Comparison of ENCODE assay signal across 8 cellular contexts in genomic region chr2:179129574-179130238, GRCh38.
A peak's percentile ranks its signal among the peaks of the same experiment; 100 is the strongest.
DNase-seq lines count a peak whose midpoint lies in the region; ATAC-seq and TF ChIP-seq lines count a peak whose summit lies in the region.

No MANE protein-coding gene starts in this region.

- no peak overlapping the region for H3K4me3 ChIP-seq in heart left ventricle
- H3K4me3 ChIP-seq in uterus: no peak overlapping the region

- WGBS in heart left ventricle, 4 donors: 68 to 87% (median 81%) methylated on average over 1 of the region's 1 CpG

- CTCF ChIA-PET in CD4-positive, alpha-beta T cell (lab: Charles Lee): interaction anchor here (0.9 to 2.1 kb wide), 3 partner anchors 210 to 247 kb away, joined by 3 to 18 read pairs (median 3); no protein-coding TSS in a partner anchor

- H3K4me1 ChIP-seq in heart left ventricle: peaks cover 0 to 3% (median 0%) of the 10 kb centered on the region in 12 donors
- H3K4me1 ChIP-seq in uterus: peaks cover 0 to 3% of the 10 kb centered on the region in 2 donors

- H3K36me3 ChIP-seq in heart left ventricle: peaks cover 0 to 23% (median 0%) of the 10 kb centered on the region in 9 donors
- no peaks in the 10 kb centered on the region for H3K36me3 ChIP-seq in uterus

- ATAC-seq in CD4-positive, alpha-beta T cell (ENCODE audit: poor library complexity): peak; percentile 41
- ATAC-seq in GM21529 (IDR thresholded peaks at IDR 0.05; ENCODE audit: unreplicated experiment) (peak; percentile 58), heart left ventricle (peak in 1 of 4 donors; percentile 36)

- H3K27me3 ChIP-seq in CD4-positive, alpha-beta T cell (ENCODE audit: control insufficient read depth, insufficient read depth, low read length): no peaks in the 10 kb centered on the region
- no peaks in the 10 kb centered on the region for H3K27me3 ChIP-seq in heart left ventricle
- no peaks in the 10 kb centered on the region for H3K27me3 ChIP-seq in uterus

- intact Hi-C loops in CD4-positive, alpha-beta T cell (cut with DNase I, micrococcal nuclease): loop anchor here (1.0 to 5.0 kb wide), 7 partner anchors 155 to 335 kb away; no protein-coding TSS in a partner anchor
- intact Hi-C loops in heart left ventricle (cut with DNase I): loop anchor here in 5 of 10 donors (5.0 to 10.0 kb wide), 6 partner anchors 85 to 335 kb away; no protein-coding TSS in a partner anchor
- intact Hi-C loops in uterus (cut with DNase I; ENCODE audit: low total_unique reads): no loop called here

- H3K27ac ChIP-seq in CD4-positive, alpha-beta T cell (ENCODE audit: low read depth, low read length): no peak overlapping the region
- H3K27ac ChIP-seq in heart left ventricle (no peak overlapping the region), uterus (no peak overlapping the region)

- H3K9me3 ChIP-seq in CD4-positive, alpha-beta T cell (ENCODE audit: control insufficient read depth, low read length): no peaks in the 10 kb centered on the region
- no peaks in the 10 kb centered on the region for H3K9me3 ChIP-seq in heart left ventricle
- H3K9me3 ChIP-seq in uterus: no peaks in the 10 kb centered on the region

- no peak overlapping the region for H3K4me3 Mint-ChIP-seq in CD4-positive, alpha-beta T cell

- POLR2A ChIA-PET in CD4-positive, alpha-beta T cell (lab: Charles Lee): interaction anchor here (1.0 kb wide), 2 partner anchors 98 to 238 kb away, joined by 6 to 7 read pairs; no protein-coding TSS in a partner anchor

- no peaks in the 10 kb centered on the region for H3K27me3 Mint-ChIP-seq in CD4-positive, alpha-beta T cell

- no peaks in the 10 kb centered on the region for H3K4me1 Mint-ChIP-seq in CD4-positive, alpha-beta T cell (ENCODE audit: low read depth)

- H3K9me3 Mint-ChIP-seq in CD4-positive, alpha-beta T cell: no peaks in the 10 kb centered on the region

- no peak overlapping the region for H3K27ac Mint-ChIP-seq in CD4-positive, alpha-beta T cell

- H3K36me3 Mint-ChIP-seq in CD4-positive, alpha-beta T cell (ENCODE audit: low read depth): no peaks in the 10 kb centered on the region

- peak; percentile 74 for TF ChIP-seq CTCF in CD4-positive, alpha-beta T cell (IDR thresholded peaks at IDR 0.05)
- TF ChIP-seq CTCF in heart left ventricle (IDR thresholded peaks at IDR 0.05): peak; percentile 47 to 74 (median 62)
- TF ChIP-seq CTCF in uterus (IDR thresholded peaks at IDR 0.05): peak; percentile 24 to 42 (median 28)

- DNase-seq in CD4-positive, alpha-beta T cell: no peak
- peak; percentile 9 for DNase-seq in RPMI7951 (ENCODE audit: low read depth)
- DNase-seq in heart left ventricle: no peak
- no peak for DNase-seq in uterus
- DNase-seq in activated T-cell treated with anti-CD3 and anti-CD28 coated beads, Interleukin-2, amount 50 U/mL, for 1 hour: no peak
- no peak for DNase-seq in stimulated activated CD4-positive, alpha-beta T cell treated with anti-CD3 and anti-CD28 coated beads, Interleukin-1b, Interleukin-23, amount 100 ng/mL, for 48 hours
- no peak for DNase-seq in DMS114 treated with DMSO at 0.1 percent for 48 hours (lab: John Stamatoyannopoulos, UW; ENCODE audit: unreplicated experiment)

- TF ChIP-seq POLR2A in heart left ventricle (IDR thresholded peaks at IDR 0.05): no peak
- no peak for TF ChIP-seq POLR2A in uterus (IDR thresholded peaks at IDR 0.05)
